Comparison of ENCODE assay signal across 1 cellular context in the genomic region with DNA sequence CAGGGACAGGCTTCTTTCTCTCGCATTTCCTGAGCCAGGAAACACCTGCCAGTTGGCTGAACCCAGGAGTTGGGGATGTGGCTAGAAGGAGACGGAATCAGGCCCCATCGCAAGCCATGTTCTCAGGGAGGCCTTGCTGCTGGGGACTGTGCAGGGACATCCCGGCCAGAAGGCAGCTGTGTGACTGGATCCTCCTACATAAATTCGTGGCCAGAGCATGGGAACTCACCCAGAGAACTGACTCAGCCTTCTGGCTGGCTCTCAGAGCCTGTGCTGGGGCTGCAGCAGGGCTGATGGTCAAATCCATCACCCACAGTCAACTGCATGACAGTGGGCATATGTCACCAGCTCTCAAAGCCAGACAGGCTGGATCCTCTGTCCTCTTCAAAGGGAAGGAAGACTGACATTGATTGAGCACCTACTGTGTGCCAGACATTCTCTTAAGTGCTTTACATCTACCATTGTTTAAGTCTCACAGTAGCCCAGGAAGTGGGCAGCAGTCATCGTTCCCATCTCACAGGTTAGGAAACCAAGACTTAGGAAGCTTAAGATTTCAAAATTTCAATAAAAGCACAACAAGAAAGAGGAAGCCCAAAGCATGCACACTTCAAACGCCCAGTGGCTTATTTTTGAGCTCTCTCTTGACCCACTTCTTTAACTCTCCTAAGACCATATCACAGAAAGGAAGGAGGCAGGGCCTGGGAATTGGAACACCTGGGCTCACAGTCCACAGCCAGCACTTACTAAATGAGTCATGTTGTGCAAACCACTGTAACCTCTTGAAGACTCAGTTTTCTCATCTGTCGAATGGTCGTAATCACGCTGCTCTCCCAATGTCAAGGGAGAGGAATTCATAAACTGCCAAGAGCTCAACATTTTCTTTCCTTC.
TF ChIP-seq lines count a peak whose summit lies in the region.

No MANE protein-coding gene starts in this region.

TF ChIP-seq in IMR-90, 13 proteins besides CTCF, POLR2A, EP300 and RAD21:
- TF ChIP-seq RFX5 (IDR thresholded peaks at IDR 0.05; ENCODE audit: low read depth, low read length) (no peak), MAZ (IDR thresholded peaks at IDR 0.05; ENCODE audit: borderline replicate concordance, low read depth, low read length) (no peak), MXI1 (IDR thresholded peaks at IDR 0.05; ENCODE audit: borderline replicate concordance, low read depth, low read length) (no peak), SMC3 (IDR thresholded peaks at IDR 0.05; ENCODE audit: low read depth, low read length) (no peak), NFE2L2 (IDR thresholded peaks at IDR 0.05; ENCODE audit: low read depth, low read length) (no peak), FOS (IDR thresholded peaks at IDR 0.05; ENCODE audit: low read depth, low read length) (no peak), CEBPB (IDR thresholded peaks at IDR 0.05; ENCODE audit: low read depth, low read length) (no peak), MAFK (IDR thresholded peaks at IDR 0.05; ENCODE audit: low read depth, low read length) (no peak), BHLHE40 (IDR thresholded peaks at IDR 0.05; ENCODE audit: low read depth, low read length) (no peak), RCOR1 (IDR thresholded peaks at IDR 0.05; ENCODE audit: insufficient replicate concordance, low read length) (no peak), CHD1 (IDR thresholded peaks at IDR 0.05; ENCODE audit: low read depth, low read length) (no peak)
- TF ChIP-seq, protein P1, sequence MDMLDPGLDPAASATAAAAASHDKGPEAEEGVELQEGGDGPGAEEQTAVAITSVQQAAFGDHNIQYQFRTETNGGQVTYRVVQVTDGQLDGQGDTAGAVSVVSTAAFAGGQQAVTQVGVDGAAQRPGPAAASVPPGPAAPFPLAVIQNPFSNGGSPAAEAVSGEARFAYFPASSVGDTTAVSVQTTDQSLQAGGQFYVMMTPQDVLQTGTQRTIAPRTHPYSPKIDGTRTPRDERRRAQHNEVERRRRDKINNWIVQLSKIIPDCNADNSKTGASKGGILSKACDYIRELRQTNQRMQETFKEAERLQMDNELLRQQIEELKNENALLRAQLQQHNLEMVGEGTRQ (IDR thresholded peaks at IDR 0.05; ENCODE audit: low read depth, low read length), result no peak
- TF ChIP-seq, protein P2, sequence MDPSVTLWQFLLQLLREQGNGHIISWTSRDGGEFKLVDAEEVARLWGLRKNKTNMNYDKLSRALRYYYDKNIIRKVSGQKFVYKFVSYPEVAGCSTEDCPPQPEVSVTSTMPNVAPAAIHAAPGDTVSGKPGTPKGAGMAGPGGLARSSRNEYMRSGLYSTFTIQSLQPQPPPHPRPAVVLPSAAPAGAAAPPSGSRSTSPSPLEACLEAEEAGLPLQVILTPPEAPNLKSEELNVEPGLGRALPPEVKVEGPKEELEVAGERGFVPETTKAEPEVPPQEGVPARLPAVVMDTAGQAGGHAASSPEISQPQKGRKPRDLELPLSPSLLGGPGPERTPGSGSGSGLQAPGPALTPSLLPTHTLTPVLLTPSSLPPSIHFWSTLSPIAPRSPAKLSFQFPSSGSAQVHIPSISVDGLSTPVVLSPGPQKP (IDR thresholded peaks at IDR 0.05; ENCODE audit: borderline replicate concordance, low read depth, low read length), result no peak
TF ChIP-seq in IMR-90: peak in this region for 0.
